Comparison of ENCODE assay signal across 2 cellular contexts in the genomic region with DNA sequence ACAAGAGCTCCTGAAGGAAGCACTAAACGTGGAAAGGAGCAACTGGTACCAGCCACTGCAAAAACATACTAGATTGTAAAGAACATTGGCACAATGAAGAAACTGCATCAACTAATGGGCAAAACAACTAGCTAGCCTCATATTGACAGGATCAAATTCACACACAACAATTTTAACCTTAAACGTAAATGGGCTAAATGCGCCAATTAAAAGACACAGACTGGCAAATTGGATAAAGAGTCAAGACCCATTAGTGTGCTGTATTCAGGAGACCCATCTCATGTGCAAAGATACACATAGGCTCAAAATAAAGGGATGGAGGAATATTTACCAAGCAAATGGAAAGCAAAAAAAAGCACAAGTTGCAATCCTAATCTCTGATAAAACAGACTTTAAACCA. TPM values are rescaled to one million over a fixed set of nuclear protein-coding genes. Genes with fewer than 3 reads are reported as not detected.
"Had no signal": no experiment of that assay in that cellular context is flagged by ENCODE, and none has a peak within 500 bp of the region (broad histone marks: within the 10 kb centered on the region; RNA-seq: fewer than 3 reads in every experiment).

No MANE protein-coding gene starts in this region.

RNA-seq across cellular contexts. Expression of a gene that starts 43.8 kb away (rescaled TPM):
- total RNA-seq: G401, GM12878 had no signal
- polyA plus RNA-seq: GM12878 had no signal
